22 cellular contexts compared by ENCODE assay signal in the genomic region with DNA sequence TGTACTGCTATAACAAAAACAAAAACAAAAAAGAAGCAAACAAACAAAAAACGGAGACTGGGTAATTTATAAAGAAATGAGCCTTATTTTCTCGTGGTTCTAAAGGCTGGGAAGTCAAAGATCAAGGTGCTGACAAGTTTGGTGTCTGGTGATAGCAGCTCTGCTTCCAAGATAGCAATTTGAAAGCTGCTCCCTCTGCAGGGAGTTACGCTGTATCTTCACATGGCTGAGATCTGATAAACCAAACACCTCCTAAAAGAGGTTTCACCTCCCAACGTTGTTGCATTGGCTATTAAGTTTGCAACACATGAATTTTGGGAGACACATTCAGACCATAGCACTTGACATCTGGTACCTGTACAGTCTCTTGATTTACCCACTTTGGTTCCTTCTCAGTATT.
DNase-seq lines count a peak whose midpoint lies in the region; ATAC-seq and TF ChIP-seq lines count a peak whose summit lies in the region.
"Had no signal": no experiment of that assay in that cellular context is flagged by ENCODE, and none has a peak within 500 bp of the region (broad histone marks: within the 10 kb centered on the region; RNA-seq: fewer than 3 reads in every experiment).

No MANE protein-coding gene starts in this region.

- no peak overlapping the region for H3K27ac Mint-ChIP-seq in immature natural killer cell
- H3K27ac Mint-ChIP-seq: CD8-positive, alpha-beta memory T cell; naive thymus-derived CD8-positive, alpha-beta T cell had no signal

- ATAC-seq in Panc1: no peak
- no peak for ATAC-seq in GM21619 (IDR thresholded peaks at IDR 0.05; ENCODE audit: unreplicated experiment)
- ATAC-seq in aorta (ENCODE audit: low FRiP score): no peak
- ATAC-seq: naive thymus-derived CD8-positive, alpha-beta T cell; pancreas had no signal

- DNase-seq in AG09309 (ENCODE audit: low read depth) (no peak), H4 (ENCODE audit: low spot score) (peak; percentile 8), Panc1 (ENCODE audit: low read depth, low spot score) (no peak), epithelial cell of esophagus (ENCODE audit: low read depth) (peak; percentile 5), aorta (no peak), foreskin fibroblast (no peak), immature natural killer cell (no peak)
- DNase-seq: activated CD4-positive, alpha-beta T cell treated with anti-CD3 and anti-CD28 coated beads, Interleukin-2, amount 50 U/mL, for 48 hours; activated T-cell treated with anti-CD3 and anti-CD28 coated beads for 4 hours; CD8-positive, alpha-beta memory T cell; cerebellar nuclear complex; effector memory CD4-positive, alpha-beta T cell; Kasumi-1; naive thymus-derived CD8-positive, alpha-beta T cell; NCI-H1436 treated with DMSO at 0.1 percent for 48 hours; NCI-H774; pancreas; sigmoid colon; stimulated activated naive CD4-positive, alpha-beta T cell; thyroid gland had no signal

- 33 to 43% methylated on average over 4 of the region's 4 CpGs for WGBS in aorta, 2 donors

- CTCF ChIA-PET in Panc1 (lab: Charles Lee): no interaction called here

- peaks cover 3% of the 10 kb centered on the region; the same call in 1 of the 2 replicates for H3K4me1 ChIP-seq in Panc1 (ENCODE audit: control insufficient read depth, insufficient read depth, low read length)
- no peaks in the 10 kb centered on the region for H3K4me1 ChIP-seq in aorta (ENCODE audit: control insufficient read depth in 1 of 2, insufficient read depth in 2 of 2, low read length in 2 of 2)
- H3K4me1 ChIP-seq: thyroid gland had no signal

- no peaks in the 10 kb centered on the region for H3K4me1 Mint-ChIP-seq in immature natural killer cell
- H3K4me1 Mint-ChIP-seq: CD8-positive, alpha-beta memory T cell; naive thymus-derived CD8-positive, alpha-beta T cell had no signal

- H3K9me3 Mint-ChIP-seq in immature natural killer cell: peaks cover 0 to 25% (median 10%) of the 10 kb centered on the region in 6 donors

- H3K36me3 ChIP-seq in Panc1 (ENCODE audit: control insufficient read depth, insufficient read depth, low read length): no peaks in the 10 kb centered on the region
- H3K36me3 ChIP-seq in aorta (ENCODE audit: control insufficient read depth in 1 of 2, insufficient read depth in 2 of 2, low read length in 1 of 2): no peaks in the 10 kb centered on the region
- H3K36me3 ChIP-seq: pancreas, sigmoid colon, thyroid gland had no signal

- peaks cover 0 to 2% (median 0%) of the 10 kb centered on the region in 3 donors for H3K27me3 Mint-ChIP-seq in immature natural killer cell (ENCODE audit: low read depth in 3 of 3)
- H3K27me3 Mint-ChIP-seq: CD8-positive, alpha-beta memory T cell; naive thymus-derived CD8-positive, alpha-beta T cell had no signal

- H3K4me3 Mint-ChIP-seq in immature natural killer cell: no peak overlapping the region
- H3K4me3 Mint-ChIP-seq: CD8-positive, alpha-beta memory T cell; naive thymus-derived CD8-positive, alpha-beta T cell had no signal

- no TSS peak for BruUV-seq in Panc1 (replicated peaks; lab: Mats Ljungman, UMichigan)

- no peaks in the 10 kb centered on the region for H3K36me3 Mint-ChIP-seq in immature natural killer cell
- H3K36me3 Mint-ChIP-seq: CD8-positive, alpha-beta memory T cell; naive thymus-derived CD8-positive, alpha-beta T cell had no signal

- H3K9me3 ChIP-seq in Panc1 (ENCODE audit: control insufficient read depth, insufficient read depth, low read depth, low read length): no peaks in the 10 kb centered on the region
- H3K9me3 ChIP-seq in aorta (ENCODE audit: control insufficient read depth, low read length): no peaks in the 10 kb centered on the region
- H3K9me3 ChIP-seq: pancreas, thyroid gland had no signal

- POLR2A ChIA-PET in Panc1 (lab: Charles Lee): no interaction called here

- in situ Hi-C loops in Panc1 (cut with HindIII; ENCODE audit: low pct_unique_long_range_greater_than_20kb, low sequenced_read_pairs): no loop called here

- TF ChIP-seq CTCF in AG09309 (IDR thresholded peaks at IDR 0.05; ENCODE audit: control insufficient read depth, insufficient read depth, low read depth, low read length, missing control alignments) (peak; percentile 7), Panc1 (IDR thresholded peaks at IDR 0.05) (no peak), epithelial cell of esophagus (IDR thresholded peaks at IDR 0.05; ENCODE audit: insufficient read depth, low read depth, low read length, missing control alignments) (peak; percentile 32), foreskin fibroblast (IDR thresholded peaks at IDR 0.05; ENCODE audit: low read depth, low read length) (no peak)

- no peaks in the 10 kb centered on the region for H3K27me3 ChIP-seq in Panc1 (ENCODE audit: control insufficient read depth, insufficient read depth, low read length)
- H3K27me3 ChIP-seq in aorta (ENCODE audit: control insufficient read depth in 1 of 2, insufficient read depth in 2 of 2, low read length in 1 of 2): no peaks in the 10 kb centered on the region
- H3K27me3 ChIP-seq: pancreas, sigmoid colon, thyroid gland had no signal

- H3K27ac ChIP-seq in Panc1 (ENCODE audit: low read length) (peak overlapping the region; percentile 76; the same call in 1 of the 2 replicates), aorta (ENCODE audit: low read depth in 1 of 2, low read length in 2 of 2) (no peak overlapping the region)
- H3K27ac ChIP-seq: pancreas, RWPE1, sigmoid colon, thyroid gland had no signal

- intact Hi-C loops in Panc1 (cut with micrococcal nuclease; ENCODE audit: unreplicated experiment) (no loop called here), aorta (cut with DNase I) (no loop called here)

- H3K4me3 ChIP-seq in AG09309 (ENCODE audit: control insufficient read depth, low read depth, low read length) (no peak overlapping the region), Panc1 (ENCODE audit: low read depth in 2 of 2, low read length in 2 of 2) (no peak overlapping the region), epithelial cell of esophagus (ENCODE audit: low read length) (no peak overlapping the region), aorta (ENCODE audit: low read length in 2 of 2) (no peak overlapping the region), foreskin fibroblast (ENCODE audit: low read depth in 1 of 2, low read length in 2 of 2) (no peak overlapping the region)
- H3K4me3 ChIP-seq: pancreas, sigmoid colon, thyroid gland had no signal

Comparison
In these comparisons a context has a peak if more than half of its experiments do, and no peak if none do; other contexts are left out.
1. DNase-seq: peak in H4 (single experiment) and epithelial cell of esophagus (single experiment); none in AG09309 (single experiment), Panc1 (single experiment), aorta (0 of 2), foreskin fibroblast (0 of 2) and immature natural killer cell (0 of 3).
2. CTCF ChIP-seq: peak in AG09309 (single experiment) and epithelial cell of esophagus (single experiment); none in Panc1 (single experiment) and foreskin fibroblast (single experiment).